Comparison of ENCODE assay signal across 19 cellular contexts in genomic region chr3:159069076-159069475, GRCh38. TPM values are rescaled to one million over a fixed set of nuclear protein-coding genes. Genes with fewer than 3 reads are reported as not detected.
DNase-seq lines count a peak whose midpoint lies in the region; FAIRE-seq and TF ChIP-seq lines count a peak whose summit lies in the region.
"Had no signal": no experiment of that assay in that cellular context is flagged by ENCODE, and none has a peak within 500 bp of the region (broad histone marks: within the 10 kb centered on the region; RNA-seq: fewer than 3 reads in every experiment).

TSS of gene IQCJ (plus strand) at chr3:159069319.

- no peak within 1 kb of the TSS for H3K56ac ChIP-seq in H9 (ENCODE audit: insufficient read length, low read depth, low read length)

- H2AFZ ChIP-seq in H9 (ENCODE audit: low read length) (no peak within 1 kb of the TSS), trophoblast cell (ENCODE audit: insufficient read depth, low read length, poor library complexity) (no peak within 1 kb of the TSS)

- no peak within 1 kb of the TSS for H3K4me3 Mint-ChIP-seq in H9
- H3K4me3 Mint-ChIP-seq: CD4-positive, CD25-positive, alpha-beta regulatory T cell had no signal

- FAIRE-seq in frontal cortex (lab: Jason Lieb, UNC) = no peak
- FAIRE-seq: A204.1, G401.6, K562 had no signal

- H3K9ac ChIP-seq in H9 (ENCODE audit: extremely low read depth, insufficient read length, low read length) = no peak within 1 kb of the TSS
- peak within 1 kb of the TSS; percentile 46 for H3K9ac ChIP-seq in trophoblast cell (ENCODE audit: low read length)

- TF ChIP-seq POLR2A in spleen (IDR thresholded peaks at IDR 0.05) = no peak

- no peak within 1 kb of the TSS for H2BK12ac ChIP-seq in H9 (ENCODE audit: insufficient read length, low read depth, low read length)
- H2BK12ac ChIP-seq in trophoblast cell (ENCODE audit: low read length) = no peak within 1 kb of the TSS

- no peak within 1 kb of the TSS for H2BK15ac ChIP-seq in H9 (ENCODE audit: low read depth, low read length)

- no peaks in the 10 kb centered on the region for H3K9me3 Mint-ChIP-seq in H9

- H3K18ac ChIP-seq in H9 (ENCODE audit: insufficient read length, low read depth, low read length) (no peak within 1 kb of the TSS), trophoblast cell (ENCODE audit: low read length) (no peak within 1 kb of the TSS)

- H3K4me3 ChIP-seq in trophoblast cell (ENCODE audit: low read depth, low read length) (no peak within 1 kb of the TSS), spleen (no peak within 1 kb of the TSS)
- H3K4me3 ChIP-seq: K562, SJCRH30 had no signal

- H3K4me1 Mint-ChIP-seq in H9 = peaks cover 10 to 15% of the 10 kb centered on the region in 2 experiments

- H3K27me3 Mint-ChIP-seq in H9 (ENCODE audit: low read depth) = no peaks in the 10 kb centered on the region
- H3K27me3 Mint-ChIP-seq: CD4-positive, CD25-positive, alpha-beta regulatory T cell had no signal

- no peak within 1 kb of the TSS for H3K4ac ChIP-seq in H9 (ENCODE audit: low read depth, low read length)
- H3K4ac ChIP-seq in trophoblast cell (ENCODE audit: low read depth, low read length) = no peak within 1 kb of the TSS

- H3K4me2 ChIP-seq in H9 (ENCODE audit: insufficient read depth, insufficient read length, low read length) (no peak within 1 kb of the TSS), trophoblast cell (ENCODE audit: low read length) (no peak within 1 kb of the TSS)

- no peaks in the 10 kb centered on the region for H3K23me2 ChIP-seq in H9 (ENCODE audit: insufficient read length, low read depth, low read length, poor library complexity, severe bottlenecking)

- H3K79me1 ChIP-seq in H9 (ENCODE audit: insufficient read depth, low read depth, low read length, poor library complexity, severe bottlenecking) = no peaks in the 10 kb centered on the region
- H3K79me1 ChIP-seq in trophoblast cell (ENCODE audit: low read length) = no peaks in the 10 kb centered on the region

- H4K20me1 ChIP-seq in H9 (ENCODE audit: control insufficient read depth, insufficient read depth, insufficient read length) = no peaks in the 10 kb centered on the region

- no peak within 1 kb of the TSS for H4K91ac ChIP-seq in H9 (ENCODE audit: insufficient read length, low read depth, low read length)
- no peak within 1 kb of the TSS for H4K91ac ChIP-seq in trophoblast cell (ENCODE audit: low read depth, low read length)

- no peaks in the 10 kb centered on the region for H3K36me3 Mint-ChIP-seq in H9 (ENCODE audit: insufficient read depth in 1 of 3, low read depth in 3 of 3)
- H3K36me3 Mint-ChIP-seq: CD4-positive, CD25-positive, alpha-beta regulatory T cell had no signal

- H3T11ph ChIP-seq in H9 (ENCODE audit: low read length) = no peak within 1 kb of the TSS

- H3K36me3 ChIP-seq in trophoblast cell (ENCODE audit: control insufficient read depth in 1 of 2, insufficient read depth in 2 of 2, low read length in 2 of 2) = no peaks in the 10 kb centered on the region
- H3K36me3 ChIP-seq in spleen = no peaks in the 10 kb centered on the region
- H3K36me3 ChIP-seq: BE2C, SJCRH30 had no signal

- WGBS in H9 (ENCODE audit: extremely low coverage, insufficient read length, low lambda C conversion rate) = no CpG with 5 or more reads among the region's 7 CpGs
- WGBS in trophoblast cell (ENCODE audit: extremely low coverage, insufficient coverage, insufficient read length) = no CpG with 5 or more reads among the region's 7 CpGs
- 59 to 70% (median 66%) methylated on average over 7 of the region's 7 CpGs for WGBS in spleen, 5 donors

- H4K8ac ChIP-seq in H9 (replicated peaks; ENCODE audit: insufficient read length, low read depth, low read length) (no peak within 1 kb of the TSS), trophoblast cell (ENCODE audit: low read depth, low read length) (no peak within 1 kb of the TSS)

- H2AK5ac ChIP-seq in H9 (ENCODE audit: insufficient read length, low read length) (no peak within 1 kb of the TSS), trophoblast cell (ENCODE audit: low read length) (no peak within 1 kb of the TSS)

- no peaks in the 10 kb centered on the region for H3K79me2 ChIP-seq in H9 (ENCODE audit: insufficient read depth, low read length)
- no peaks in the 10 kb centered on the region for H3K79me2 ChIP-seq in trophoblast cell (ENCODE audit: control insufficient read depth, insufficient read depth, low read length, poor library complexity)

- no peak within 1 kb of the TSS for H4K12ac ChIP-seq in trophoblast cell (ENCODE audit: low read depth, low read length)

- no peak within 1 kb of the TSS for H3K23ac ChIP-seq in H9 (ENCODE audit: insufficient read length, low read depth, low read length)
- no peak within 1 kb of the TSS for H3K23ac ChIP-seq in trophoblast cell (ENCODE audit: low read length)

- no peaks in the 10 kb centered on the region for H3K27me3 ChIP-seq in H9 (ENCODE audit: insufficient read depth, low read length)
- H3K27me3 ChIP-seq in trophoblast cell (ENCODE audit: insufficient read depth, low read length) = no peaks in the 10 kb centered on the region
- peaks cover 0 to 5% (median 0%) of the 10 kb centered on the region in 7 donors for H3K27me3 ChIP-seq in spleen (replicated peaks in 1 of 7)
- H3K27me3 ChIP-seq: BE2C, SJCRH30 had no signal

- TF ChIP-seq CTCF in H9 (conservative IDR thresholded peaks at IDR 0.05) (no peak), spleen (IDR thresholded peaks at IDR 0.05 in 8 of 11, conservative IDR thresholded peaks at IDR 0.05 in 3 of 11) (no peak)

- H3K14ac ChIP-seq in H9 (ENCODE audit: insufficient read depth, low read length) (no peak within 1 kb of the TSS), trophoblast cell (ENCODE audit: low read length) (no peak within 1 kb of the TSS)

- no peak within 1 kb of the TSS for H4K5ac ChIP-seq in H9 (ENCODE audit: insufficient read length, low read depth, low read length)

- 0 out of 7 replicates have a peak within 1 kb of the TSS, but pooled peaks of 2 of the 3 experiments have one; percentile 34 to 62 for H3K27ac Mint-ChIP-seq in H9
- H3K27ac Mint-ChIP-seq: CD4-positive, CD25-positive, alpha-beta regulatory T cell had no signal

- H2BK120ac ChIP-seq in H9 (ENCODE audit: low read depth, low read length, poor library complexity, severe bottlenecking) (no peak within 1 kb of the TSS), trophoblast cell (ENCODE audit: insufficient read depth, low read length, poor library complexity) (no peak within 1 kb of the TSS)

- H3K4me1 ChIP-seq in H9 (ENCODE audit: insufficient read depth, low read length) (no peaks in the 10 kb centered on the region), trophoblast cell (ENCODE audit: control insufficient read depth in 1 of 2, insufficient read depth in 2 of 2, low read length in 2 of 2) (no peaks in the 10 kb centered on the region), spleen (no peaks in the 10 kb centered on the region)
- H3K4me1 ChIP-seq: BE2C, SJCRH30 had no signal

- H3K27ac ChIP-seq in H9 (ENCODE audit: insufficient read length, low read depth, low read length) (no peak within 1 kb of the TSS), trophoblast cell (ENCODE audit: low read depth, low read length) (no peak within 1 kb of the TSS), spleen (no peak within 1 kb of the TSS)
- H3K27ac ChIP-seq: SJCRH30 had no signal

- intact Hi-C loops in spleen (cut with DNase I; ENCODE audit: low total_unique reads) = no loop called here

- H2BK5ac ChIP-seq in H9 (ENCODE audit: insufficient read length, low read length) (no peak within 1 kb of the TSS), trophoblast cell (ENCODE audit: low read depth, low read length, poor library complexity) (no peak within 1 kb of the TSS)

- no peak within 1 kb of the TSS for H2BK20ac ChIP-seq in H9 (ENCODE audit: low read depth, low read length, poor library complexity, severe bottlenecking)

- DNase-seq in H9 (no peak), RPMI7951 (ENCODE audit: low read depth) (peak; percentile 50), frontal cortex (ENCODE audit: low spot score in 2 of 2) (no peak), trophoblast cell (no peak), spleen (no peak), HPDE6-E6E7 (ENCODE audit: extremely low spot score) (no peak), germinal center (ENCODE audit: low spot score) (no peak)
- DNase-seq in activated CD4-positive, CD25-positive, alpha-beta regulatory T cell treated with anti-CD3 and anti-CD28 coated beads, Interleukin-2, amount 50 U/mL, for 72 hours = no peak
- DNase-seq: BE2C; CD4-positive, CD25-positive, alpha-beta regulatory T cell; COR-L47; NCI-H1417; NCI-H187; NCI-H2107; NCI-H526; SJCRH30 had no signal

- H3K9me3 ChIP-seq in H9 (ENCODE audit: control insufficient read depth, low read depth, low read length) (no peaks in the 10 kb centered on the region), trophoblast cell (ENCODE audit: insufficient read depth, low read depth, low read length) (no peaks in the 10 kb centered on the region), spleen (no peaks in the 10 kb centered on the region)
- H3K9me3 ChIP-seq: BE2C, SJCRH30 had no signal

RNA-seq across cellular contexts. Expression of gene IQCJ, which starts in this region (rescaled TPM):
- not detected in 2 replicates for total RNA-seq in H9 (2021)
- 6.4 and 8.7 TPM in 2 replicates for total RNA-seq in RPMI7951 (2014; rRNA removed; shearing (Covaris generic))
- total RNA-seq in frontal cortex = 11.8 TPM
- not detected in 2 replicates for polyA plus RNA-seq in trophoblast cell (2013)
- not detected for total RNA-seq in spleen
- polyA plus RNA-seq in spleen = not detected
- total RNA-seq: CD4-positive, CD25-positive, alpha-beta regulatory T cell; K562; SJCRH30 had no signal
- polyA plus RNA-seq: CD4-positive, CD25-positive, alpha-beta regulatory T cell; K562 had no signal
